ENCODE assay signal across 12 cellular contexts in genomic region chr7:24318326-24318725, GRCh38. TPM values are rescaled to one million over a fixed set of nuclear protein-coding genes. Genes with fewer than 3 reads are reported as not detected.
DNase-seq lines count a peak whose midpoint lies in the region; ATAC-seq and TF ChIP-seq lines count a peak whose summit lies in the region.
"Had no signal": no experiment of that assay in that cellular context is flagged by ENCODE, and none has a peak within 500 bp of the region (broad histone marks: within the 10 kb centered on the region; RNA-seq: fewer than 3 reads in every experiment).

No MANE protein-coding gene starts in this region.

- no peak overlapping the region for H3K27ac ChIP-seq in HEK293 (ENCODE audit: extremely low read depth, low read depth, low read length)
- H3K27ac ChIP-seq in naive thymus-derived CD4-positive, alpha-beta T cell (ENCODE audit: low read depth, low read length), result no peak overlapping the region

- H3K4me3 Mint-ChIP-seq in WTC11, result no peak overlapping the region
- H3K4me3 Mint-ChIP-seq in naive thymus-derived CD4-positive, alpha-beta T cell, result peak overlapping the region in 1 of 10 donors; percentile 49
- H3K4me3 Mint-ChIP-seq: T-helper 2 cell treated with Interferon-gamma antibody and Interleukin-4, amounts not matched to agents 5 μg/mL and 100 μg/mL, for 36 hours had no signal

- no peaks in the 10 kb centered on the region for H3K27me3 ChIP-seq in kidney epithelial cell (ENCODE audit: control insufficient read depth, insufficient read depth, low read length)
- no peaks in the 10 kb centered on the region for H3K27me3 ChIP-seq in naive thymus-derived CD4-positive, alpha-beta T cell (ENCODE audit: control insufficient read depth in 2 of 2, insufficient read depth in 2 of 2, low read length in 2 of 2)

- peaks cover 49% of the 10 kb centered on the region for H3K4me1 Mint-ChIP-seq in WTC11
- no peaks in the 10 kb centered on the region for H3K4me1 Mint-ChIP-seq in naive thymus-derived CD4-positive, alpha-beta T cell

- no peaks in the 10 kb centered on the region for H3K27me3 Mint-ChIP-seq in WTC11 (ENCODE audit: low read depth)
- H3K27me3 Mint-ChIP-seq in naive thymus-derived CD4-positive, alpha-beta T cell, result peaks cover 7 to 35% (median 12%) of the 10 kb centered on the region in 5 donors

- H3K9me3 Mint-ChIP-seq in WTC11, result no peaks in the 10 kb centered on the region
- no peaks in the 10 kb centered on the region for H3K9me3 Mint-ChIP-seq in naive thymus-derived CD4-positive, alpha-beta T cell
- H3K9me3 Mint-ChIP-seq: T-helper 2 cell treated with Interferon-gamma antibody and Interleukin-4, amounts not matched to agents 5 μg/mL and 100 μg/mL, for 36 hours had no signal

- no peaks in the 10 kb centered on the region for H3K4me1 ChIP-seq in HEK293 (ENCODE audit: control insufficient read depth, insufficient read depth, low read length)
- H3K4me1 ChIP-seq in naive thymus-derived CD4-positive, alpha-beta T cell (ENCODE audit: control insufficient read depth in 2 of 2, insufficient read depth in 2 of 2, low read length in 2 of 2), result no peaks in the 10 kb centered on the region

- POLR2A ChIA-PET in HEK293 (lab: Yijun Ruan, JAX), result no interaction called here
- POLR2A ChIA-PET in WTC11 (lab: Charles Lee), result interaction anchor here (0.7 to 1.1 kb wide), 5 partner anchors 74 to 530 kb away, joined by 3 to 4 read pairs (median 3); partner anchors contain the start of gene PALS2
- POLR2A ChIA-PET in naive thymus-derived CD4-positive, alpha-beta T cell (lab: Charles Lee), result no interaction called here

- H3K27ac Mint-ChIP-seq in WTC11, result no peak overlapping the region
- no peak overlapping the region for H3K27ac Mint-ChIP-seq in naive thymus-derived CD4-positive, alpha-beta T cell
- H3K27ac Mint-ChIP-seq: T-helper 2 cell treated with Interferon-gamma antibody and Interleukin-4, amounts not matched to agents 5 μg/mL and 100 μg/mL, for 36 hours had no signal

- H3K36me3 ChIP-seq in HEK293 (ENCODE audit: control insufficient read depth in 2 of 2, insufficient read depth in 1 of 2, low read length in 2 of 2) (no peaks in the 10 kb centered on the region), kidney epithelial cell (ENCODE audit: control insufficient read depth, insufficient read depth, low read length) (no peaks in the 10 kb centered on the region)
- H3K36me3 ChIP-seq in naive thymus-derived CD4-positive, alpha-beta T cell (ENCODE audit: control insufficient read depth in 2 of 3, insufficient read depth in 3 of 3, low read length in 3 of 3), result no peaks in the 10 kb centered on the region

- intact Hi-C loops in naive thymus-derived CD4-positive, alpha-beta T cell (cut with micrococcal nuclease), result no loop called here

- CTCF ChIA-PET in HEK293 (lab: Yijun Ruan, JAX) (interaction anchor here (0.6 to 1.2 kb wide), 6 partner anchors 9 to 452 kb away, joined by 3 to 8 read pairs (median 3); no protein-coding TSS in a partner anchor), WTC11 (lab: Charles Lee) (interaction anchor here (0.5 to 4.1 kb wide), 51 partner anchors 10 to 406 kb away, joined by 3 to 43 read pairs (median 5); no protein-coding TSS in a partner anchor)
- CTCF ChIA-PET in naive thymus-derived CD4-positive, alpha-beta T cell (lab: Charles Lee), result no interaction called here

- no peak overlapping the region for H3K4me3 ChIP-seq in HEK293 (ENCODE audit: low read depth, low read length)
- H3K4me3 ChIP-seq in kidney epithelial cell (ENCODE audit: low read depth, low read length), result no peak overlapping the region
- H3K4me3 ChIP-seq in naive thymus-derived CD4-positive, alpha-beta T cell (ENCODE audit: low read length), result no peak overlapping the region

- no peaks in the 10 kb centered on the region for H3K36me3 Mint-ChIP-seq in WTC11
- H3K36me3 Mint-ChIP-seq in naive thymus-derived CD4-positive, alpha-beta T cell, result no peaks in the 10 kb centered on the region

- H3K9me3 ChIP-seq in HEK293 (ENCODE audit: control insufficient read depth, insufficient read depth, low read depth, low read length), result no peaks in the 10 kb centered on the region
- no peaks in the 10 kb centered on the region for H3K9me3 ChIP-seq in naive thymus-derived CD4-positive, alpha-beta T cell (ENCODE audit: control insufficient read depth in 2 of 3, low read length in 3 of 3)

- peak; percentile 66 for DNase-seq in DMS 273 (lab: John Stamatoyannopoulos, UW; ENCODE audit: unreplicated experiment)
- peak; percentile 41 for DNase-seq in WTC11 (ENCODE audit: low spot score)
- no peak for DNase-seq in kidney epithelial cell (ENCODE audit: low read depth)
- DNase-seq in stimulated activated CD4-positive, alpha-beta T cell treated with anti-CD3 and anti-CD28 coated beads, Interleukin-4, amount 100 ng/mL, for 4 hours, result no peak
- no peak for DNase-seq in naive thymus-derived CD4-positive, alpha-beta T cell
- DNase-seq in NCI-H1436 (lab: John Stamatoyannopoulos, UW), result no peak
- DNase-seq: effector CD4-positive, alpha-beta T cell; NCI-H2227 treated with DMSO at 0.1 percent for 48 hours had no signal

- TF ChIP-seq CTCF in HEK293 (tag by site-specific recombination; IDR thresholded peaks at IDR 0.05) (no peak), WTC11 (IDR thresholded peaks at IDR 0.05) (0 out of 2 replicates have a peak, but pooled peaks have one; percentile 31), kidney epithelial cell (IDR thresholded peaks at IDR 0.05; ENCODE audit: insufficient read depth, low read length, poor library complexity, severe bottlenecking) (peak; percentile 30)

- peak; percentile 95 for ATAC-seq in WTC11
- ATAC-seq in HG02571 (IDR thresholded peaks at IDR 0.05; ENCODE audit: unreplicated experiment), result no peak
- no peak for ATAC-seq in naive thymus-derived CD4-positive, alpha-beta T cell

TF ChIP-seq in HEK293, 187 proteins besides CTCF, POLR2A, EP300 and RAD21:
- TF ChIP-seq ZXDB (tag by site-specific recombination; IDR thresholded peaks at IDR 0.05) (no peak), ZNF654 (tag by site-specific recombination; IDR thresholded peaks at IDR 0.05; ENCODE audit: low read depth) (peak; percentile 28; the same call in 1 of the 2 replicates)

TF ChIP-seq in WTC11, 78 proteins besides CTCF, POLR2A, EP300 and RAD21:
- TF ChIP-seq KAT7 (CRISPR knock-in tag; IDR thresholded peaks at IDR 0.05; ENCODE audit: borderline replicate concordance) (0 out of 2 replicates have a peak, but pooled peaks have one; percentile 42), ATF6 (CRISPR knock-in tag; IDR thresholded peaks at IDR 0.05) (no peak), MXD4 (CRISPR knock-in tag; IDR thresholded peaks at IDR 0.05; ENCODE audit: borderline replicate concordance) (no peak), ERG (CRISPR knock-in tag; IDR thresholded peaks at IDR 0.05) (no peak), ZNF232 (CRISPR knock-in tag; IDR thresholded peaks at IDR 0.05) (no peak), STAT6 (CRISPR knock-in tag; conservative IDR thresholded peaks at IDR 0.05; ENCODE audit: low read depth) (no peak)

RNA-seq across cellular contexts. Expression of gene NPY, which starts 34.3 kb away (rescaled TPM):
- total RNA-seq in WTC11 (2021) (0.37 to 0.63 TPM (median 0.46 TPM) in 3 replicates), kidney epithelial cell (not detected in 2 replicates)
- not detected for total RNA-seq in naive thymus-derived CD4-positive, alpha-beta T cell
- polyA plus RNA-seq in naive thymus-derived CD4-positive, alpha-beta T cell, result not detected
- total RNA-seq: G401 had no signal

Comparison
In these comparisons a context has a peak if more than half of its experiments do, and no peak if none do; other contexts are left out.
1. DNase-seq: peak in DMS 273 (single experiment) and WTC11 (single experiment); none in kidney epithelial cell (single experiment), stimulated activated CD4-positive, alpha-beta T cell treated with anti-CD3 and anti-CD28 coated beads, Interleukin-4, amount 100 ng/mL, for 4 hours (0 of 2), naive thymus-derived CD4-positive, alpha-beta T cell (0 of 9) and NCI-H1436 (single experiment).